In genomic region chr11:63880031-63880841, GRCh38 we compare ENCODE assay signal across 12 cellular contexts. TPM values are rescaled to one million over a fixed set of nuclear protein-coding genes. Genes with fewer than 3 reads are reported as not detected.
DNase-seq lines count a peak whose midpoint lies in the region; ATAC-seq, FAIRE-seq and TF ChIP-seq lines count a peak whose summit lies in the region.
"Had no signal": no experiment of that assay in that cellular context is flagged by ENCODE, and none has a peak within 500 bp of the region (broad histone marks: within the 10 kb centered on the region; RNA-seq: fewer than 3 reads in every experiment).

No MANE protein-coding gene starts in this region.

- CTCF ChIA-PET in CD8-positive, alpha-beta T cell (lab: Charles Lee), result interaction anchor here (0.7 to 2.2 kb wide), 5 partner anchors 10 to 66 kb away, joined by 3 to 8 read pairs (median 3); no protein-coding TSS in a partner anchor

- H3K4me1 ChIP-seq in CD8-positive, alpha-beta T cell (ENCODE audit: insufficient read depth, low read length), result peaks cover 65% of the 10 kb centered on the region
- H3K4me1 ChIP-seq in prostate gland (replicated peaks), result peaks cover 5% of the 10 kb centered on the region

- H3K36me3 ChIP-seq in CD8-positive, alpha-beta T cell (ENCODE audit: insufficient read depth, low read length), result peaks cover 5% of the 10 kb centered on the region
- H3K36me3 ChIP-seq in prostate gland, result no peaks in the 10 kb centered on the region

- FAIRE-seq in HTR-8/SVneo (lab: Jason Lieb, UNC), result no peak

- H3K9me3 ChIP-seq in CD8-positive, alpha-beta T cell (ENCODE audit: low read length), result no peaks in the 10 kb centered on the region
- H3K9me3 ChIP-seq in prostate gland, result no peaks in the 10 kb centered on the region

- intact Hi-C loops in CD8-positive, alpha-beta T cell (cut with DNase I, micrococcal nuclease), result no loop called here
- intact Hi-C loops in dendritic cell treated with granulocyte-macrophage colony-stimulating factor and Interleukin-4, amounts not matched to agents 40 ng/mL and 50 ng/mL, for 4 days (cut with micrococcal nuclease), result no loop called here
- intact Hi-C loops in natural killer cell (cut with micrococcal nuclease), result no loop called here
- intact Hi-C loops in prostate gland (cut with DNase I), result no loop called here

- peaks cover 31% of the 10 kb centered on the region for H3K36me3 Mint-ChIP-seq in CD8-positive, alpha-beta T cell
- peaks cover 41% of the 10 kb centered on the region for H3K36me3 Mint-ChIP-seq in dendritic cell treated with granulocyte-macrophage colony-stimulating factor and Interleukin-4, amounts not matched to agents 40 ng/mL and 50 ng/mL, for 4 days (ENCODE audit: low read depth)
- no peaks in the 10 kb centered on the region for H3K36me3 Mint-ChIP-seq in natural killer cell

- DNase-seq in CD8-positive, alpha-beta T cell, result no peak
- peak; percentile 38 for DNase-seq in NCI-H2171 (lab: John Stamatoyannopoulos, UW)
- DNase-seq in natural killer cell, result no peak
- no peak for DNase-seq in stimulated activated CD4-positive, alpha-beta T cell treated with anti-CD3 and anti-CD28 coated beads, Interleukin-12 subunit alpha, Interleukin-12 subunit beta, amount 100 ng/mL, for 4 hours
- DNase-seq in NK-92 (lab: John Stamatoyannopoulos, UW; ENCODE audit: unreplicated experiment), result no peak
- no peak for DNase-seq in HTR-8/SVneo (ENCODE audit: insufficient read length, low spot score)
- no peak for DNase-seq in prostate gland (ENCODE audit: low spot score)
- DNase-seq: activated effector memory CD4-positive, alpha-beta T cell treated with Interleukin-2 at 50 U/mL for 16 hours; H7; Kasumi-1 had no signal

- TF ChIP-seq CTCF in CD8-positive, alpha-beta T cell (IDR thresholded peaks at IDR 0.05), result no peak
- TF ChIP-seq CTCF in natural killer cell (IDR thresholded peaks at IDR 0.05) (no peak), prostate gland (IDR thresholded peaks at IDR 0.05) (no peak)

- H3K4me3 ChIP-seq in CD8-positive, alpha-beta T cell (ENCODE audit: low read depth, low read length), result no peak overlapping the region
- H3K4me3 ChIP-seq in prostate gland, result no peak overlapping the region

- peaks cover 85% of the 10 kb centered on the region for H3K4me1 Mint-ChIP-seq in CD8-positive, alpha-beta T cell (ENCODE audit: low read depth)
- peaks cover 81% of the 10 kb centered on the region for H3K4me1 Mint-ChIP-seq in dendritic cell treated with granulocyte-macrophage colony-stimulating factor and Interleukin-4, amounts not matched to agents 40 ng/mL and 50 ng/mL, for 4 days (ENCODE audit: low read depth)
- H3K4me1 Mint-ChIP-seq in natural killer cell, result peaks cover 53 to 61% of the 10 kb centered on the region in 2 donors

- TF ChIP-seq POLR2A in prostate gland (IDR thresholded peaks at IDR 0.05), result no peak

- no peaks in the 10 kb centered on the region for H3K9me3 Mint-ChIP-seq in CD8-positive, alpha-beta T cell
- H3K9me3 Mint-ChIP-seq in dendritic cell treated with granulocyte-macrophage colony-stimulating factor and Interleukin-4, amounts not matched to agents 40 ng/mL and 50 ng/mL, for 4 days, result no peaks in the 10 kb centered on the region
- H3K9me3 Mint-ChIP-seq in natural killer cell, result no peaks in the 10 kb centered on the region

- ATAC-seq in CD8-positive, alpha-beta T cell, result peak; percentile 32
- ATAC-seq in natural killer cell, result peak in 2 of 3 donors; percentile 46 to 66
- ATAC-seq: Right ventricle myocardium inferior had no signal

- H3K27me3 Mint-ChIP-seq in CD8-positive, alpha-beta T cell (ENCODE audit: low read depth), result no peaks in the 10 kb centered on the region
- H3K27me3 Mint-ChIP-seq in dendritic cell treated with granulocyte-macrophage colony-stimulating factor and Interleukin-4, amounts not matched to agents 40 ng/mL and 50 ng/mL, for 4 days, result no peaks in the 10 kb centered on the region
- H3K27me3 Mint-ChIP-seq in natural killer cell (ENCODE audit: low read depth in 2 of 2), result no peaks in the 10 kb centered on the region

- H3K4me3 Mint-ChIP-seq in CD8-positive, alpha-beta T cell, result no peak overlapping the region
- no peak overlapping the region for H3K4me3 Mint-ChIP-seq in dendritic cell treated with granulocyte-macrophage colony-stimulating factor and Interleukin-4, amounts not matched to agents 40 ng/mL and 50 ng/mL, for 4 days
- H3K4me3 Mint-ChIP-seq in natural killer cell, result no peak overlapping the region

- H3K27me3 ChIP-seq in CD8-positive, alpha-beta T cell (ENCODE audit: insufficient read depth, low read length), result no peaks in the 10 kb centered on the region
- H3K27me3 ChIP-seq in prostate gland (replicated peaks; ENCODE audit: insufficient read depth), result no peaks in the 10 kb centered on the region

- H3K27ac Mint-ChIP-seq in CD8-positive, alpha-beta T cell, result peak overlapping the region; percentile 68
- peak overlapping the region; percentile 16 for H3K27ac Mint-ChIP-seq in dendritic cell treated with granulocyte-macrophage colony-stimulating factor and Interleukin-4, amounts not matched to agents 40 ng/mL and 50 ng/mL, for 4 days
- peak overlapping the region; percentile 30 to 60 for H3K27ac Mint-ChIP-seq in natural killer cell

- POLR2A ChIA-PET in CD8-positive, alpha-beta T cell (lab: Charles Lee), result interaction anchor here (1.8 kb wide), 1 partner anchor 10 kb away, joined by 6 read pairs; no protein-coding TSS in a partner anchor

- 30% methylated on average over 6 of the region's 6 CpGs for WGBS in prostate gland

- no peak overlapping the region for H3K27ac ChIP-seq in CD8-positive, alpha-beta T cell (ENCODE audit: low read depth, low read length)
- no peak overlapping the region for H3K27ac ChIP-seq in prostate gland

RNA-seq across cellular contexts. Expression of gene RCOR2, which starts 36.7 kb away (rescaled TPM):
- total RNA-seq in CD8-positive, alpha-beta T cell, result not detected
- total RNA-seq in natural killer cell (not detected), prostate gland (1 to 10 TPM in 1 of 2 donors, under 1 TPM in 1; 0.64 to 3.3 TPM)

RNA-seq across cellular contexts. Expression of gene MARK2, which starts 41.3 kb away (rescaled TPM):
- total RNA-seq in CD8-positive, alpha-beta T cell, result 10 to 100 TPM; 16.9 to 19.1 TPM
- total RNA-seq in natural killer cell (10 to 100 TPM; 63.8 to 88.4 (median 80.2) TPM), prostate gland (10 to 100 TPM; 65.4 to 67.2 TPM)

RNA-seq across cellular contexts. Expression of gene NAA40, which starts 58.6 kb away (rescaled TPM):
- total RNA-seq in CD8-positive, alpha-beta T cell, result 10 to 100 TPM; 12.0 to 14.6 TPM
- 10 to 100 TPM; 44.8 to 72.1 (median 57.4) TPM for total RNA-seq in natural killer cell
- total RNA-seq in prostate gland, result 10 to 100 TPM; 23.3 to 24.7 TPM

Comparison
In these comparisons a context has a peak if more than half of its experiments do, and no peak if none do; other contexts are left out.
1. H3K27ac Mint-ChIP-seq: peak in every context shown above with its lines; median percentile 68 in CD8-positive, alpha-beta T cell; 45 in natural killer cell; 16 in dendritic cell treated with granulocyte-macrophage colony-stimulating factor and Interleukin-4, amounts not matched to agents 40 ng/mL and 50 ng/mL, for 4 days.